25 cellular contexts compared by ENCODE assay signal in genomic region chr4:120850048-120850599, GRCh38.
DNase-seq lines count a peak whose midpoint lies in the region; ATAC-seq, FAIRE-seq and TF ChIP-seq lines count a peak whose summit lies in the region.
"Had no signal": no experiment of that assay in that cellular context is flagged by ENCODE, and none has a peak within 500 bp of the region (broad histone marks: within the 10 kb centered on the region; RNA-seq: fewer than 3 reads in every experiment).

No MANE protein-coding gene starts in this region.

- H3K4me3 ChIP-seq in astrocyte (ENCODE audit: insufficient read depth, low read depth, low read length) = no peak overlapping the region
- no peak overlapping the region for H3K4me3 ChIP-seq in H7 (ENCODE audit: insufficient read depth, low read depth, low read length)
- H3K4me3 ChIP-seq: SJCRH30, suprapubic skin had no signal

- H3K4me3 Mint-ChIP-seq in astrocyte (ENCODE audit: unreplicated experiment) (no peak overlapping the region), mesothelial cell of epicardium (no peak overlapping the region)
- H3K4me3 Mint-ChIP-seq: CD4-positive, alpha-beta T cell; naive thymus-derived CD8-positive, alpha-beta T cell had no signal

- H3K27ac Mint-ChIP-seq in astrocyte (ENCODE audit: unreplicated experiment) (no peak overlapping the region), mesothelial cell of epicardium (no peak overlapping the region)
- H3K27ac Mint-ChIP-seq: CD4-positive, alpha-beta T cell; naive thymus-derived CD8-positive, alpha-beta T cell had no signal

- ATAC-seq in HG02981 (IDR thresholded peaks at IDR 0.05; ENCODE audit: unreplicated experiment) = no peak
- no peak for ATAC-seq in HG03342 (IDR thresholded peaks at IDR 0.05; ENCODE audit: unreplicated experiment)
- ATAC-seq: naive thymus-derived CD8-positive, alpha-beta T cell; PC-3 had no signal

- H3K4me1 Mint-ChIP-seq in astrocyte (ENCODE audit: low read depth, unreplicated experiment) (peaks cover 4% of the 10 kb centered on the region), mesothelial cell of epicardium (peaks cover 8% of the 10 kb centered on the region)

- no peaks in the 10 kb centered on the region for H3K4me1 ChIP-seq in astrocyte (ENCODE audit: insufficient read depth, low read length)
- H3K4me1 ChIP-seq: SJCRH30, suprapubic skin had no signal

- H3K36me3 Mint-ChIP-seq in astrocyte (ENCODE audit: low read depth, unreplicated experiment) (no peaks in the 10 kb centered on the region), mesothelial cell of epicardium (peaks cover 18% of the 10 kb centered on the region)

- no peaks in the 10 kb centered on the region for H3K27me3 Mint-ChIP-seq in astrocyte (ENCODE audit: low read depth, unreplicated experiment)
- H3K27me3 Mint-ChIP-seq in mesothelial cell of epicardium (ENCODE audit: low read depth) = no peaks in the 10 kb centered on the region
- H3K27me3 Mint-ChIP-seq: naive thymus-derived CD8-positive, alpha-beta T cell had no signal

- H2AFZ ChIP-seq in astrocyte (ENCODE audit: low read depth, low read length) = no peak overlapping the region

- DNase-seq in A172 (ENCODE audit: low spot score) (peak; percentile 4), HCEC 1CT (peak; percentile 62), astrocyte (ENCODE audit: low read depth) (peak; percentile 71), fibroblast of the conjunctiva (ENCODE audit: low read depth) (peak; percentile 29), mesothelial cell of epicardium (ENCODE audit: low spot score in 2 of 2, unreplicated experiment in 2 of 2) (no peak), H7 (no peak)
- DNase-seq: activated CD4-positive, alpha-beta T cell treated with anti-CD3 and anti-CD28 coated beads, Interleukin-2, amount 50 U/mL, for 48 hours; activated naive CD4-positive, alpha-beta T cell treated with Interleukin-2 at 50 U/mL for 16 hours; activated T-cell treated with anti-CD3 and anti-CD28 coated beads, Interleukin-2, amount 50 U/mL, for 1 hour; aorta; CD4-positive, alpha-beta T cell; DMS153; head of caudate nucleus; mammary epithelial cell; naive thymus-derived CD8-positive, alpha-beta T cell; NCI-H1436; PC-3; SJCRH30; T-helper 2 cell had no signal

- H3K27me3 ChIP-seq in astrocyte (ENCODE audit: insufficient read depth, low read length) (no peaks in the 10 kb centered on the region), H7 (ENCODE audit: control insufficient read depth, insufficient read depth, low read length) (no peaks in the 10 kb centered on the region)
- H3K27me3 ChIP-seq: SJCRH30, suprapubic skin had no signal

- H3K36me3 ChIP-seq in astrocyte (ENCODE audit: insufficient read depth, low read length) = no peaks in the 10 kb centered on the region
- H3K36me3 ChIP-seq in H7 (replicated peaks; ENCODE audit: control insufficient read depth, insufficient read depth, low read length) = 0 out of 2 replicates have a peak, but pooled peaks cover 1% of the 10 kb centered on the region
- H3K36me3 ChIP-seq: suprapubic skin had no signal

- TF ChIP-seq CTCF in astrocyte (IDR thresholded peaks at IDR 0.05; ENCODE audit: insufficient read depth, low read depth, low read length) = no peak
- TF ChIP-seq CTCF in mesothelial cell of epicardium (IDR thresholded peaks at IDR 0.05; ENCODE audit: unreplicated experiment) = no peak

- H3K27ac ChIP-seq in astrocyte (ENCODE audit: low read depth, low read length) = peak overlapping the region; percentile 14
- H3K27ac ChIP-seq: 22Rv1, SJCRH30, suprapubic skin had no signal

- peak overlapping the region; percentile 45 for H3K4me2 ChIP-seq in astrocyte (ENCODE audit: low read length)

- H3K9me3 ChIP-seq in astrocyte (ENCODE audit: insufficient read depth, low read depth, low read length) = no peaks in the 10 kb centered on the region
- H3K9me3 ChIP-seq: SJCRH30, suprapubic skin had no signal

- H3K9me3 Mint-ChIP-seq in astrocyte (ENCODE audit: unreplicated experiment) = no peaks in the 10 kb centered on the region
- H3K9me3 Mint-ChIP-seq in mesothelial cell of epicardium = peaks cover 14% of the 10 kb centered on the region
- H3K9me3 Mint-ChIP-seq: CD4-positive, alpha-beta T cell; naive thymus-derived CD8-positive, alpha-beta T cell had no signal

- FAIRE-seq in astrocyte (lab: Jason Lieb, UNC) = peak; percentile 96
- FAIRE-seq: colon, H54 had no signal

- H4K20me1 ChIP-seq in astrocyte (ENCODE audit: insufficient read depth, low read length) = no peaks in the 10 kb centered on the region

- no peak overlapping the region for H3K9ac ChIP-seq in astrocyte (ENCODE audit: low read length)

- H3K79me2 ChIP-seq in astrocyte (ENCODE audit: insufficient read depth, low read length) = no peaks in the 10 kb centered on the region

Comparison
In these comparisons a context has a peak if more than half of its experiments do, and no peak if none do; other contexts are left out.
1. DNase-seq: peak in A172 (single experiment), HCEC 1CT (single experiment), astrocyte (single experiment) and fibroblast of the conjunctiva (single experiment); none in mesothelial cell of epicardium (0 of 2) and H7 (single experiment).